Comparison of ENCODE assay signal across 8 cellular contexts in the genomic region with DNA sequence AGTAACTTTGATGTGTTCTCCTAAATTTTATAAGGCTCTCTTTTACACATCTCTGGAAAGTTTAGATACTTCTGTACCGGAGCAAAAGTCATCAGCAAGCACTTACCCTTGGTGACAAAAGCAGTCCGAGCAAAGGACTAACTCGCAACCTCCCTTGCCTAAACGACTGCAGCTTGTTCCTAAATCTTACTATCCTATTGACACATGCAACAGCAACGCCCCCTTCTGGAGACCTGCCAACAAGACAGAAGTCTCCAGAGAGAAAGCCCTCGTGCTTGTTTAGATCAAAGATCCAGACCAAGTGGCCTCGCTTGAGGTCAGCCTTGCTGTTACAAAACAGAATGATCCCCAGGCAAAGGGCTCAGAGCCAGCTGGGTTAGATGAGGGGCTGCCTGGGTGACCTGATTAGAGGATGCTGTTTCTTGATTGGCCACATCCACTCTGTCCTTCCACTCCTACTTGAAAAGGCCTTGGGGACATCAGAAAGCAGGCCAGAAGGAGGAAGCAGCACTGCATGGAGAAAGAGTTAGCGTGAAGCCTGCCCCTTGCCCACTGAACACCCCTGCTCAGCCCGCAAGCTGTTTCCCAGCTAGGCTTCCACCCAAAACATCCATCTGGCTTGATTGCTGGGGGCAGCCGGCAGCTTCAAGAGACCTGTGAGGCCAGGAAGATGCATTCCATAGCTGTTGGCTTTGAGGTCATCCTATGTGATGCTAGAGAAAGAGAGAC.
DNase-seq lines count a peak whose midpoint lies in the region; ATAC-seq and TF ChIP-seq lines count a peak whose summit lies in the region.

No MANE protein-coding gene starts in this region.

- peak; percentile 82 for DNase-seq in Ammon's horn (ENCODE audit: low spot score)
- DNase-seq in M059J (ENCODE audit: low read depth), result peak; percentile 78
- DNase-seq in SJCRH30, result peak; percentile 96 to 99
- DNase-seq in activated naive CD4-positive, alpha-beta T cell (lab: John Stamatoyannopoulos, UW), result peak; percentile 37 to 66 (median 44)
- DNase-seq in head of caudate nucleus, result peak; percentile 50 to 91 (median 82)
- peak; percentile 93 for DNase-seq in posterior vena cava (ENCODE audit: low spot score)
- DNase-seq in upper lobe of left lung, result peak in 1 of 2 donors; percentile 90

- no peak for TF ChIP-seq POLR2A in upper lobe of left lung (IDR thresholded peaks at IDR 0.05)

- TF ChIP-seq EP300 in upper lobe of left lung (IDR thresholded peaks at IDR 0.05), result peak in 1 of 4 donors; percentile 18

- intact Hi-C loops in head of caudate nucleus (cut with DNase I) (loop anchor here (10.0 kb wide), 1 partner anchor 134 kb away; a partner anchor contains a TSS), posterior vena cava (cut with DNase I) (loop anchor here in 1 of 2 donors (10.0 kb wide), 1 partner anchor 134 kb away; a partner anchor contains a TSS)

- no peaks in the 10 kb centered on the region for H3K27me3 ChIP-seq in SJCRH30
- no peaks in the 10 kb centered on the region for H3K27me3 ChIP-seq in upper lobe of left lung

- H3K27ac ChIP-seq in SJCRH30 (peak overlapping the region; percentile 65), upper lobe of left lung (peak overlapping the region in 2 of 4 donors; percentile 24 to 43)

- TF ChIP-seq CTCF in upper lobe of left lung (IDR thresholded peaks at IDR 0.05), result peak in 4 of 6 experiments; percentile 14 to 44 (median 30)

- H3K36me3 ChIP-seq in SJCRH30, result no peaks in the 10 kb centered on the region
- no peaks in the 10 kb centered on the region for H3K36me3 ChIP-seq in upper lobe of left lung

- no peaks in the 10 kb centered on the region for H3K9me3 ChIP-seq in SJCRH30 (replicated peaks)
- H3K9me3 ChIP-seq in upper lobe of left lung, result no peaks in the 10 kb centered on the region

- H3K4me3 ChIP-seq in SJCRH30, result 0 out of 2 replicates have a peak overlapping the region, but pooled peaks have one; percentile 1
- no peak overlapping the region for H3K4me3 ChIP-seq in upper lobe of left lung

- 21 to 29% methylated on average over 8 to 10 of the region's 10 CpGs for WGBS in upper lobe of left lung, 2 donors

- peak; percentile 62 for ATAC-seq in GM19438 (IDR thresholded peaks at IDR 0.05; ENCODE audit: low read depth, unreplicated experiment)
- ATAC-seq in upper lobe of left lung (ENCODE audit: low FRiP score in 2 of 2), result peak; percentile 60 to 70

- H3K4me1 ChIP-seq in SJCRH30 (peaks cover 18% of the 10 kb centered on the region), upper lobe of left lung (peaks cover 3 to 17% (median 8%) of the 10 kb centered on the region in 4 donors)
